Comparison of ENCODE assay signal across 23 cellular contexts in genomic region chr16:70512456-70512855, GRCh38. TPM values are rescaled to one million over a fixed set of nuclear protein-coding genes. Genes with fewer than 3 reads are reported as not detected.
A peak's percentile ranks its signal among the peaks of the same experiment; 100 is the strongest.
DNase-seq lines count a peak whose midpoint lies in the region; ATAC-seq and TF ChIP-seq lines count a peak whose summit lies in the region.
"Had no signal": no experiment of that assay in that cellular context is flagged by ENCODE, and none has a peak within 500 bp of the region (broad histone marks: within the 10 kb centered on the region; RNA-seq: fewer than 3 reads in every experiment).

No MANE protein-coding gene starts in this region.

- H4K20me1 ChIP-seq in SK-N-SH (ENCODE audit: insufficient read depth): no peaks in the 10 kb centered on the region

- intact Hi-C loops in spleen (cut with DNase I; ENCODE audit: low total_unique reads): no loop called here

- peaks cover 20% of the 10 kb centered on the region for H3F3A ChIP-seq in SK-N-SH (replicated peaks; ENCODE audit: insufficient read depth)

- H3K9me3 ChIP-seq in SK-N-SH: no peaks in the 10 kb centered on the region
- no peaks in the 10 kb centered on the region for H3K9me3 ChIP-seq in spleen
- H3K9me3 ChIP-seq in right atrium auricular region: no peaks in the 10 kb centered on the region

- DNase-seq in HFFc6: peak; percentile 85
- no peak for DNase-seq in SK-N-SH
- DNase-seq in foreskin keratinocyte: peak; percentile 72 to 89
- DNase-seq in retina: no peak
- DNase-seq in spleen: no peak
- DNase-seq in right atrium auricular region (ENCODE audit: low spot score): no peak
- no peak for DNase-seq in naive thymus-derived CD8-positive, alpha-beta T cell
- DNase-seq: activated CD4-positive, alpha-beta memory T cell treated with anti-CD3 and anti-CD28 coated beads, Interleukin-2, amount 10 ng/mL, durations not matched to agents 7 days and 5 days; activated T-cell treated with anti-CD3 and anti-CD28 coated beads, Interleukin-2, amount 50 U/mL, for 24 hours; endodermal cell; Kasumi-1; kidney; naive B cell; NCI-H1105 treated with DMSO at 0.1 percent for 48 hours; NCI-H2171; stimulated activated CD4-positive, alpha-beta T cell treated with anti-CD3 and anti-CD28 coated beads, Interleukin-2, amount 100 ng/mL, for 24 hours; stimulated activated naive CD8-positive, alpha-beta T cell treated with anti-CD3 and anti-CD28 coated beads, Interleukin-15, amount 100 ng/mL, for 72 hours; T-helper 17 cell had no signal

- H3K9me3 Mint-ChIP-seq in HFFc6: no peaks in the 10 kb centered on the region
- H3K9me3 Mint-ChIP-seq in naive thymus-derived CD8-positive, alpha-beta T cell: no peaks in the 10 kb centered on the region
- H3K9me3 Mint-ChIP-seq: activated CD4-positive, alpha-beta memory T cell treated with anti-CD3 and anti-CD28 coated beads, Interleukin-2, amount 10 ng/mL, durations not matched to agents 7 days and 5 days; activated naive CD4-positive, alpha-beta T cell treated with anti-CD3 and anti-CD28 coated beads, Interleukin-2, amount 50 U/mL, for 24 hours; activated T-cell treated with anti-CD3 and anti-CD28 coated beads, Interleukin-2, amount 50 U/mL, for 24 hours; endodermal cell; memory B cell; naive B cell; stimulated activated naive CD8-positive, alpha-beta T cell treated with anti-CD3 and anti-CD28 coated beads, Interleukin-15, amount 100 ng/mL, for 72 hours; type B pancreatic cell; WTC11 had no signal

- peak overlapping the region; percentile 75 for H3K27ac Mint-ChIP-seq in HFFc6
- H3K27ac Mint-ChIP-seq in naive thymus-derived CD8-positive, alpha-beta T cell: no peak overlapping the region
- H3K27ac Mint-ChIP-seq: activated CD4-positive, alpha-beta memory T cell treated with anti-CD3 and anti-CD28 coated beads, Interleukin-2, amount 10 ng/mL, durations not matched to agents 7 days and 5 days; activated naive CD4-positive, alpha-beta T cell treated with anti-CD3 and anti-CD28 coated beads, Interleukin-2, amount 50 U/mL, for 24 hours; activated T-cell treated with anti-CD3 and anti-CD28 coated beads, Interleukin-2, amount 50 U/mL, for 24 hours; endodermal cell; memory B cell; T-helper 17 cell; type B pancreatic cell had no signal

- no peak overlapping the region for H3K4me2 ChIP-seq in SK-N-SH

- H3K4me3 Mint-ChIP-seq in HFFc6: no peak overlapping the region
- H3K4me3 Mint-ChIP-seq in naive thymus-derived CD8-positive, alpha-beta T cell: no peak overlapping the region
- H3K4me3 Mint-ChIP-seq: activated CD4-positive, alpha-beta memory T cell treated with anti-CD3 and anti-CD28 coated beads, Interleukin-2, amount 10 ng/mL, durations not matched to agents 7 days and 5 days; activated naive CD4-positive, alpha-beta T cell treated with anti-CD3 and anti-CD28 coated beads, Interleukin-2, amount 50 U/mL, for 24 hours; activated T-cell treated with anti-CD3 and anti-CD28 coated beads, Interleukin-2, amount 50 U/mL, for 24 hours; endodermal cell; memory B cell; naive B cell; stimulated activated naive CD8-positive, alpha-beta T cell treated with anti-CD3 and anti-CD28 coated beads, Interleukin-15, amount 100 ng/mL, for 72 hours; T-helper 17 cell; type B pancreatic cell; WTC11 had no signal

- WGBS in SK-N-SH (ENCODE audit: low lambda C conversion rate): 72% methylated on average over 5 of the region's 5 CpGs
- WGBS in spleen, 5 donors: 88 to 98% (median 94%) methylated on average over 5 of the region's 5 CpGs

- H3K9ac ChIP-seq in SK-N-SH: no peak overlapping the region

- TF ChIP-seq CTCF in HFFc6 (IDR thresholded peaks at IDR 0.05): no peak
- TF ChIP-seq CTCF in SK-N-SH (IDR thresholded peaks at IDR 0.05): no peak
- no peak for TF ChIP-seq CTCF in foreskin keratinocyte (conservative IDR thresholded peaks at IDR 0.05)
- no peak for TF ChIP-seq CTCF in spleen (IDR thresholded peaks at IDR 0.05 in 8 of 11, conservative IDR thresholded peaks at IDR 0.05 in 3 of 11)
- TF ChIP-seq CTCF in right atrium auricular region (IDR thresholded peaks at IDR 0.05): no peak

- H3K4me3 ChIP-seq in ACC112 (ENCODE audit: low read depth, low read length) (no peak overlapping the region), SK-N-SH (ENCODE audit: low read depth in 2 of 2, low read length in 1 of 2) (no peak overlapping the region), spleen (no peak overlapping the region), right atrium auricular region (no peak overlapping the region)

- TF ChIP-seq EP300 in SK-N-SH (IDR thresholded peaks at IDR 0.05; ENCODE audit: borderline replicate concordance in 1 of 2, low read depth in 1 of 2, low read length in 1 of 2): no peak

- H3K79me2 ChIP-seq in ACC112 (ENCODE audit: control insufficient read depth, insufficient read depth, low read length, unreplicated experiment) (no peaks in the 10 kb centered on the region), SK-N-SH (ENCODE audit: insufficient read depth) (no peaks in the 10 kb centered on the region; the same call in 1 of the 2 replicates)

- H3K4me1 ChIP-seq in ACC112 (ENCODE audit: control insufficient read depth, insufficient read depth, low read length, unreplicated experiment) (peaks cover 13% of the 10 kb centered on the region), SK-N-SH (ENCODE audit: control insufficient read depth in 1 of 2, insufficient read depth in 2 of 2, low read depth in 1 of 2, low read length in 1 of 2) (no peaks in the 10 kb centered on the region), foreskin keratinocyte (no peaks in the 10 kb centered on the region), spleen (peaks cover 0 to 16% (median 6%) of the 10 kb centered on the region in 6 donors), right atrium auricular region (no peaks in the 10 kb centered on the region)

- peaks cover 30% of the 10 kb centered on the region for H3K36me3 ChIP-seq in ACC112 (ENCODE audit: insufficient read depth, low read length)
- H3K36me3 ChIP-seq in SK-N-SH (replicated peaks in 1 of 2; ENCODE audit: control insufficient read depth in 1 of 2, insufficient read depth in 2 of 2, low read length in 1 of 2): peaks cover 55 to 59% of the 10 kb centered on the region in 2 experiments
- peaks cover 0 to 100% (median 97%) of the 10 kb centered on the region in 6 donors for H3K36me3 ChIP-seq in spleen
- peaks cover 93% of the 10 kb centered on the region for H3K36me3 ChIP-seq in right atrium auricular region

- H3K27ac ChIP-seq in ACC112 (ENCODE audit: low read depth, low read length) (peak overlapping the region; percentile 35; the same call in 1 of the 2 replicates), SK-N-SH (ENCODE audit: low read depth in 2 of 2, low read length in 1 of 2) (no peak overlapping the region), foreskin keratinocyte (no peak overlapping the region), spleen (no peak overlapping the region), right atrium auricular region (no peak overlapping the region)

- H3K4me1 Mint-ChIP-seq in HFFc6 (ENCODE audit: low read depth): peaks cover 17% of the 10 kb centered on the region
- H3K4me1 Mint-ChIP-seq in naive thymus-derived CD8-positive, alpha-beta T cell: peaks cover 6 to 10% (median 9%) of the 10 kb centered on the region in 4 donors
- H3K4me1 Mint-ChIP-seq: endodermal cell, WTC11 had no signal

- no peaks in the 10 kb centered on the region for H3K9me2 ChIP-seq in SK-N-SH

- no peak for TF ChIP-seq RAD21 in SK-N-SH (IDR thresholded peaks at IDR 0.05; ENCODE audit: low read length)

- H2AFZ ChIP-seq in ACC112 (ENCODE audit: low read length, unreplicated experiment) (no peak overlapping the region), SK-N-SH (ENCODE audit: low read depth) (no peak overlapping the region)

- peak; percentile 54 for ATAC-seq in foreskin keratinocyte
- ATAC-seq in naive thymus-derived CD8-positive, alpha-beta T cell: no peak
- ATAC-seq: stimulated activated naive CD8-positive, alpha-beta T cell treated with anti-CD3 and anti-CD28 coated beads, Interleukin-15, amount 100 ng/mL, for 72 hours; T-helper 17 cell; WTC11 had no signal

- TF ChIP-seq POLR2A in spleen (IDR thresholded peaks at IDR 0.05): no peak

- H3K27me3 Mint-ChIP-seq in HFFc6 (ENCODE audit: insufficient read depth): no peaks in the 10 kb centered on the region
- H3K27me3 Mint-ChIP-seq in naive thymus-derived CD8-positive, alpha-beta T cell: no peaks in the 10 kb centered on the region
- H3K27me3 Mint-ChIP-seq: activated CD4-positive, alpha-beta memory T cell treated with anti-CD3 and anti-CD28 coated beads, Interleukin-2, amount 10 ng/mL, durations not matched to agents 7 days and 5 days; activated naive CD4-positive, alpha-beta T cell treated with anti-CD3 and anti-CD28 coated beads, Interleukin-2, amount 50 U/mL, for 24 hours; activated T-cell treated with anti-CD3 and anti-CD28 coated beads, Interleukin-2, amount 50 U/mL, for 24 hours; memory B cell; naive B cell; stimulated activated naive CD8-positive, alpha-beta T cell treated with anti-CD3 and anti-CD28 coated beads, Interleukin-15, amount 100 ng/mL, for 72 hours; T-helper 17 cell; type B pancreatic cell had no signal

- CTCF ChIA-PET in SK-N-SH (lab: Yijun Ruan, JAX): no interaction called here

- H3K27me3 ChIP-seq in ACC112 (ENCODE audit: insufficient read depth, low read length): no peaks in the 10 kb centered on the region
- no peaks in the 10 kb centered on the region for H3K27me3 ChIP-seq in SK-N-SH (ENCODE audit: insufficient read depth)
- H3K27me3 ChIP-seq in foreskin keratinocyte: no peaks in the 10 kb centered on the region
- H3K27me3 ChIP-seq in spleen (replicated peaks in 1 of 7): no peaks in the 10 kb centered on the region
- no peaks in the 10 kb centered on the region for H3K27me3 ChIP-seq in right atrium auricular region

- POLR2A ChIA-PET in SK-N-SH (lab: Yijun Ruan, JAX): no interaction called here
- POLR2A ChIA-PET in naive thymus-derived CD8-positive, alpha-beta T cell (lab: Charles Lee): no interaction called here

- peaks cover 23% of the 10 kb centered on the region for H3K36me3 Mint-ChIP-seq in HFFc6 (ENCODE audit: low read depth)
- peaks cover 0 to 83% (median 14%) of the 10 kb centered on the region in 3 donors for H3K36me3 Mint-ChIP-seq in naive thymus-derived CD8-positive, alpha-beta T cell

RNA-seq across cellular contexts. Expression of gene COG4, which starts 10.9 kb away (rescaled TPM):
- total RNA-seq in HFFc6 (2021; fragmentation: NEBNext Ultra II Directional; extraction: Animal tissue kit (Norgen Biotek cat#: 25700)): 10 to 100 TPM; 70.2 to 91.7 (median 80.2) TPM
- polyA plus RNA-seq in SK-N-SH (2012; rRNA removed): 54.4 and 72.7 TPM in 2 replicates
- 32.9 and 45.7 TPM in 2 replicates for polyA plus RNA-seq in SK-N-SH (2012; cell fraction: cytosol; rRNA removed)
- polyA plus RNA-seq in SK-N-SH (2012; cell fraction: nucleus; rRNA removed): 147 and 161 TPM in 2 replicates
- total RNA-seq in foreskin keratinocyte: 42.7 and 53.0 TPM in 2 replicates
- 31.2 and 39.1 TPM in 2 replicates for polyA plus RNA-seq in foreskin keratinocyte
- 10 to 100 TPM; 40.8 to 85.4 (median 62.7) TPM for total RNA-seq in spleen
- 10 to 100 TPM; 45.7 to 54.8 (median 51.6) TPM for polyA plus RNA-seq in spleen
- total RNA-seq in right atrium auricular region: 10 to 100 TPM; 29.1 to 41.8 TPM
- 10 to 100 TPM; 57.4 to 57.6 TPM for total RNA-seq in naive thymus-derived CD8-positive, alpha-beta T cell
- 10 to 100 TPM; 52.4 to 58.6 (median 52.8) TPM for polyA plus RNA-seq in naive thymus-derived CD8-positive, alpha-beta T cell

RNA-seq across cellular contexts. Expression of gene SF3B3, which starts 11.2 kb away (rescaled TPM):
- total RNA-seq in HFFc6 (2021; fragmentation: NEBNext Ultra II Directional; extraction: Animal tissue kit (Norgen Biotek cat#: 25700)): 100 to 1,000 TPM; 289 to 358 (median 312) TPM
- polyA plus RNA-seq in SK-N-SH (2012; rRNA removed): 75.9 and 81.7 TPM in 2 replicates
- polyA plus RNA-seq in SK-N-SH (2012; cell fraction: cytosol; rRNA removed): 58.5 and 71.3 TPM in 2 replicates
- polyA plus RNA-seq in SK-N-SH (2012; cell fraction: nucleus; rRNA removed): 160 and 164 TPM in 2 replicates
- 179 and 180 TPM in 2 replicates for total RNA-seq in foreskin keratinocyte
- polyA plus RNA-seq in foreskin keratinocyte: 155 and 199 TPM in 2 replicates
- 100 to 1,000 TPM in 5 of 7 donors, 10 to 100 TPM in 2; 92.5 to 256 (median 205) TPM for total RNA-seq in spleen
- 10 to 100 TPM; 70.3 to 92.9 (median 82.9) TPM for polyA plus RNA-seq in spleen
- 10 to 100 TPM; 82.1 to 95.1 TPM for total RNA-seq in right atrium auricular region
- total RNA-seq in naive thymus-derived CD8-positive, alpha-beta T cell: 100 to 1,000 TPM; 270 to 277 TPM
- polyA plus RNA-seq in naive thymus-derived CD8-positive, alpha-beta T cell: 100 to 1,000 TPM in 2 of 3 donors, 10 to 100 TPM in 1; 85.9 to 120 (median 104) TPM

RNA-seq across cellular contexts. Expression of gene FCSK, which starts 58.1 kb away (rescaled TPM):
- total RNA-seq in HFFc6 (2021; fragmentation: NEBNext Ultra II Directional; extraction: Animal tissue kit (Norgen Biotek cat#: 25700)): 1 to 10 TPM; 5.1 to 7.1 (median 6.1) TPM
- polyA plus RNA-seq in SK-N-SH (2012; rRNA removed) (9.7 and 10.4 TPM in 2 replicates), foreskin keratinocyte (5.7 and 6.2 TPM in 2 replicates), spleen (10 to 100 TPM in 2 of 3 donors, 1 to 10 TPM in 1; 8.1 to 18.6 (median 16.7) TPM)
- 2.3 and 3.3 TPM in 2 replicates for polyA plus RNA-seq in SK-N-SH (2012; cell fraction: cytosol; rRNA removed)
- 47.7 and 71.8 TPM in 2 replicates for polyA plus RNA-seq in SK-N-SH (2012; cell fraction: nucleus; rRNA removed)
- total RNA-seq in foreskin keratinocyte (7.6 and 8.4 TPM in 2 replicates), spleen (10 to 100 TPM; 20.8 to 31.9 (median 27.1) TPM), right atrium auricular region (10 to 100 TPM in 1 of 2 donors, 1 to 10 TPM in 1; 9.5 to 10.2 TPM)
- total RNA-seq in naive thymus-derived CD8-positive, alpha-beta T cell: 10 to 100 TPM; 35.2 to 39.7 TPM
- polyA plus RNA-seq in naive thymus-derived CD8-positive, alpha-beta T cell: 1 to 10 TPM; 4.5 to 9.6 (median 9.3) TPM

Comparison
In these comparisons a context has a peak if more than half of its experiments do, and no peak if none do; other contexts are left out.
1. DNase-seq: peak in HFFc6 (single experiment) and foreskin keratinocyte (2 of 2); none in SK-N-SH (single experiment), retina (single experiment), spleen (single experiment), right atrium auricular region (single experiment) and naive thymus-derived CD8-positive, alpha-beta T cell (0 of 10).